8 cellular contexts compared by ENCODE assay signal in the genomic region with DNA sequence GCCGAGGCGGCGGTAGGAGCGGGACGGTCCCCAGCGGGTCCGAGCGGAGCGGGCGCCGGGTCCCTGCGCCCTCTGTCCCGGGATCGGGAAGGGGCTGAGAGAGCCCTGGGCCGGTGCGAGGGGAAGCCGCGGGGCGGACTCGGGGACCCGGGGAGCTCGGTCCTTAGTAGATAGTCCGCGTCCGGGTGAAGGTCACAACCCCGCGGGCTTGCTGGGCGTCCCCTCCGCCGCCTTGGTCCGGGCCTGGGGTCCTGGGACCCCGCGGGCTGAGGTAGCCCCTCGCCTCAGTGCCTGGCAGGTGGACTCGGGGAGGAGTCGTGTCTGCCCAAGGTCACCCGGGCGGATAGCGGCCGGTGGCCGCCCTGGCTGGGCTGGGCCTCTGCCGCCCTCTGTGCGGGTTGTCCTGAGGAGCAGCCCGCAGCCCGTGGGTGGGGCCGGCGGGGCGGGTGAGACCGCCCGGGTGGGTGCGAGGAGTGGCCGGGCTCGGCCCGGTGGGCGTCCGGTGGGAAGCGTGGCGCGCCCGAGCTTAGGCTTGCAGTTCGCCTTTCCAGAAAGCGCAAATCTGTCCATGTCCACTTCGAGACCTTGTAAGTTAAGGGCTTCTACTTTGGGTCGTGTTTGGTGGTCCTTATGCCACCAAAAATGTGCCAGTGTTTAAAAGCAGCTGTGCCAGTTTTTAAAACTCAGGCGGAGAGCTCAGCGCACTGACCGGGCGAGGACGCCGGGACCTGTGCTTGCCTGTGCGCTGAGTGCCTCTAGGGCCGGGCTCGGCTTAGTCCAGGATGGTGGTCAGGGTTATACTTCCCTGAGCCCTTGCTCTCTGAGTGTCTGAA. TPM values are rescaled to one million over a fixed set of nuclear protein-coding genes. Genes with fewer than 3 reads are reported as not detected.
DNase-seq lines count a peak whose midpoint lies in the region; ATAC-seq and TF ChIP-seq lines count a peak whose summit lies in the region.

No MANE protein-coding gene starts in this region.

- TF ChIP-seq CTCF in left ventricle myocardium inferior (IDR thresholded peaks at IDR 0.05; ENCODE audit: borderline replicate concordance) (peak; percentile 15), progenitor cell of endocrine pancreas (IDR thresholded peaks at IDR 0.05; ENCODE audit: unreplicated experiment) (no peak)

- DNase-seq in SIG-M5 treated with dmso at 0.1 percent for 504 hours (lab: John Stamatoyannopoulos, UW; ENCODE audit: unreplicated experiment) (peak; percentile 13), SIG-M5 (lab: John Stamatoyannopoulos, UW) (no peak), NCI-H2227 (lab: John Stamatoyannopoulos, UW; ENCODE audit: unreplicated experiment) (peak; percentile 50), left ventricle myocardium inferior (no peak), progenitor cell of endocrine pancreas (ENCODE audit: low spot score, unreplicated experiment) (peak; percentile 33), GF-D8 (lab: John Stamatoyannopoulos, UW) (no peak)

- H3K27ac Mint-ChIP-seq in activated naive CD4-positive, alpha-beta T cell treated with anti-CD3 and anti-CD28 coated beads, Interleukin-2, amount 50 U/mL, for 24 hours = peak overlapping the region; percentile 86
- H3K27ac Mint-ChIP-seq in progenitor cell of endocrine pancreas = peak overlapping the region; percentile 91

- intact Hi-C loops in left ventricle myocardium inferior (cut with micrococcal nuclease) = no loop called here

- no peaks in the 10 kb centered on the region for H3K27me3 ChIP-seq in left ventricle myocardium inferior (ENCODE audit: low read depth)

- peak overlapping the region; percentile 100 for H3K4me3 ChIP-seq in left ventricle myocardium inferior

- peak overlapping the region; percentile 95 for H3K4me3 Mint-ChIP-seq in activated naive CD4-positive, alpha-beta T cell treated with anti-CD3 and anti-CD28 coated beads, Interleukin-2, amount 50 U/mL, for 24 hours
- peak overlapping the region; percentile 94 for H3K4me3 Mint-ChIP-seq in progenitor cell of endocrine pancreas (ENCODE audit: low read depth)

- H3K27ac ChIP-seq in left ventricle myocardium inferior (replicated peaks) = peak overlapping the region; percentile 99

- no peaks in the 10 kb centered on the region for H3K9me3 ChIP-seq in left ventricle myocardium inferior (replicated peaks)

- no peaks in the 10 kb centered on the region for H3K27me3 Mint-ChIP-seq in activated naive CD4-positive, alpha-beta T cell treated with anti-CD3 and anti-CD28 coated beads, Interleukin-2, amount 50 U/mL, for 24 hours
- H3K27me3 Mint-ChIP-seq in progenitor cell of endocrine pancreas = no peaks in the 10 kb centered on the region

- peaks cover 78% of the 10 kb centered on the region for H3K4me1 ChIP-seq in left ventricle myocardium inferior

- H3K4me1 Mint-ChIP-seq in activated naive CD4-positive, alpha-beta T cell treated with anti-CD3 and anti-CD28 coated beads, Interleukin-2, amount 50 U/mL, for 24 hours = peaks cover 64% of the 10 kb centered on the region
- peaks cover 18% of the 10 kb centered on the region for H3K4me1 Mint-ChIP-seq in progenitor cell of endocrine pancreas (ENCODE audit: low read depth)

- ATAC-seq in HG02798 (IDR thresholded peaks at IDR 0.05; ENCODE audit: poor library complexity, unreplicated experiment) = peak; percentile 27

- H3K9me3 Mint-ChIP-seq in activated naive CD4-positive, alpha-beta T cell treated with anti-CD3 and anti-CD28 coated beads, Interleukin-2, amount 50 U/mL, for 24 hours = no peaks in the 10 kb centered on the region
- H3K9me3 Mint-ChIP-seq in progenitor cell of endocrine pancreas (ENCODE audit: low read depth) = no peaks in the 10 kb centered on the region

- peaks cover 14% of the 10 kb centered on the region for H3K36me3 ChIP-seq in left ventricle myocardium inferior

- H3K36me3 Mint-ChIP-seq in activated naive CD4-positive, alpha-beta T cell treated with anti-CD3 and anti-CD28 coated beads, Interleukin-2, amount 50 U/mL, for 24 hours = peaks cover 4% of the 10 kb centered on the region
- H3K36me3 Mint-ChIP-seq in progenitor cell of endocrine pancreas (ENCODE audit: insufficient read depth) = peaks cover 9% of the 10 kb centered on the region

RNA-seq across cellular contexts. Expression of a gene that starts 0.6 kb away (rescaled TPM):
- total RNA-seq in left ventricle myocardium inferior (757 TPM), progenitor cell of endocrine pancreas (88.1 and 88.5 TPM in 2 replicates)

RNA-seq across cellular contexts. Expression of a gene that starts 0.7 kb away (rescaled TPM):
- 7.9 TPM for total RNA-seq in left ventricle myocardium inferior
- total RNA-seq in progenitor cell of endocrine pancreas = 8.8 and 10.1 TPM in 2 replicates

RNA-seq across cellular contexts. Expression of a gene that starts 27.4 kb away (rescaled TPM):
- total RNA-seq in left ventricle myocardium inferior = 93.4 TPM
- not detected in 2 replicates for total RNA-seq in progenitor cell of endocrine pancreas

RNA-seq across cellular contexts. Expression of a gene that starts 52.8 kb away (rescaled TPM):
- total RNA-seq in left ventricle myocardium inferior (34.2 TPM), progenitor cell of endocrine pancreas (79.2 and 87.2 TPM in 2 replicates)

Comparison
In these comparisons a context has a peak if more than half of its experiments do, and no peak if none do; other contexts are left out.
1. DNase-seq: peak in SIG-M5 treated with dmso at 0.1 percent for 504 hours (single experiment), NCI-H2227 (single experiment) and progenitor cell of endocrine pancreas (single experiment); none in SIG-M5 (single experiment), left ventricle myocardium inferior (single experiment) and GF-D8 (single experiment).
2. RNA of a gene that starts 27.4 kb away (total RNA-seq): 93.4 TPM in left ventricle myocardium inferior (single experiment); not detected in progenitor cell of endocrine pancreas; every median in the first group is over 10 times any median in the second.